ENCODE assay signal across 2 cellular contexts in genomic region chr7:102819151-102819550, GRCh38.
TF ChIP-seq lines count a peak whose summit lies in the region.

No MANE protein-coding gene starts in this region.

TF ChIP-seq in IMR-90, 13 proteins besides CTCF, POLR2A, EP300 and RAD21 (continued from another document):
- TF ChIP-seq MXI1 (IDR thresholded peaks at IDR 0.05; ENCODE audit: borderline replicate concordance, low read depth, low read length) = no peak
- no peak for TF ChIP-seq RFX5 (IDR thresholded peaks at IDR 0.05; ENCODE audit: low read depth, low read length)
- no peak for TF ChIP-seq FOS (IDR thresholded peaks at IDR 0.05; ENCODE audit: low read depth, low read length)
- TF ChIP-seq CEBPB (IDR thresholded peaks at IDR 0.05; ENCODE audit: low read depth, low read length) = no peak

TF ChIP-seq in endothelial cell of umbilical vein, 7 proteins besides CTCF, POLR2A, EP300 and RAD21 (continued from another document):
- no peak for TF ChIP-seq JUN (IDR thresholded peaks at IDR 0.05; ENCODE audit: borderline replicate concordance, insufficient read depth, insufficient read length, low read depth)
